1 cellular context compared by ENCODE assay signal in the genomic region with DNA sequence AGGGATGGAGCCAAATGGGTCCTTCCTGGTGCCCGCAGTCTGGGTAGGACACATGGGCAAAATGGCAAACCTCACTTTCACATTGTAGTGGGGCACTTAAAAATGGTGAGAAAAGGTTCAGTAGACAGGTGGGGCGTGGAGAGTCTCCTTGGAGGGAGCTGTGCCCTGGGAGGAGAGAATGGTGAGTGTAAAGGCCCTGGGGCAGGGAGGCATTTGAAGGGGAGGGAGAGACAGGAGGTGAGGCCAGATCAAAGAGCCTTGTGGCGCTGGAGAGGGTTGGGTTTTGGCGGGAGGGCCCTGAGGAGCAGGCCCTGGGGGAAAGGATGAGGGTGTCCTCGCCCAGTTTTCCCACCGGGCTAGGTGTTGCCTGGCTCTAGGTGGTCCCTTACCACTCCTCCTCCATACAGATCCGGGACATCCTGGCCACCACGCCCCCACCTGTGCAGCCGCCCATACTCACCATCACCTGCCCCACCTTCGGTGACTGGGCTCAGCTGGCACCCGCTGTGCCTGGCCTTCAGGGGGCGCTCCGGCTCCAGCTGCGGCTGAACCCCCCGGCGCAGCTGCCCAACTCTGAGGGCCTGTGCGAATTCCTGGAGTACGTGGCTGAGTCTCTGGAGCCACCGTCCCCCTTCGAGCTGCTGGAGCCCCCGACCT.
TF ChIP-seq lines count a peak whose summit lies in the region.

No MANE protein-coding gene starts in this region.

TF ChIP-seq in K562, 482 proteins besides CTCF, POLR2A, EP300 and RAD21 (continues in another document):
- TF ChIP-seq SRSF7 (optimal IDR thresholded peaks at IDR 0.05; ENCODE audit: low read depth, low read length) (no peak), ZKSCAN3 (CRISPR knock-in tag; IDR thresholded peaks at IDR 0.05) (no peak), NFE2 (IDR thresholded peaks at IDR 0.05; ENCODE audit: low read depth) (no peak), CAMTA2 (CRISPR knock-in tag; conservative IDR thresholded peaks at IDR 0.05) (no peak), RAD51 (IDR thresholded peaks at IDR 0.05; ENCODE audit: borderline replicate concordance, low read depth) (no peak), ZNF431 (CRISPR knock-in tag; IDR thresholded peaks at IDR 0.05) (no peak), BRF1 (IDR thresholded peaks at IDR 0.05; ENCODE audit: borderline replicate concordance, extremely low read depth, insufficient read length) (no peak), RBM22 (IDR thresholded peaks at IDR 0.05; ENCODE audit: low read depth, low read length, poor library complexity, severe bottlenecking) (peak; percentile 9), YY1 (IDR thresholded peaks at IDR 0.05; ENCODE audit: borderline replicate concordance in 1 of 3, control insufficient read depth in 1 of 3, extremely low read depth in 1 of 3, insufficient read depth in 3 of 3, insufficient read length in 1 of 3, insufficient replicate concordance in 2 of 3, low read depth in 1 of 3, low read length in 2 of 3) (no peak), ZNF707 (CRISPR knock-in tag; conservative IDR thresholded peaks at IDR 0.05) (no peak), MYNN (IDR thresholded peaks at IDR 0.05) (no peak), MYNN (CRISPR knock-in tag; IDR thresholded peaks at IDR 0.05) (no peak), HMGN3 (IDR thresholded peaks at IDR 0.05; ENCODE audit: borderline replicate concordance, extremely low read depth, insufficient read length, low read depth, low read length) (peak; percentile 24), PHB2 (IDR thresholded peaks at IDR 0.05; ENCODE audit: low read depth) (no peak), PYGO2 (tag; IDR thresholded peaks at IDR 0.05) (no peak), CBFA2T2 (conservative IDR thresholded peaks at IDR 0.05) (no peak), SMARCB1 (IDR thresholded peaks at IDR 0.05; ENCODE audit: insufficient read length, low read depth) (no peak), RB1 (IDR thresholded peaks at IDR 0.05; ENCODE audit: low read depth) (0 out of 2 replicates have a peak, but pooled peaks have one; percentile 20), POLR3G (IDR thresholded peaks at IDR 0.05; ENCODE audit: extremely low read depth, insufficient read length, insufficient replicate concordance) (no peak), ZNF445 (CRISPR knock-in tag; IDR thresholded peaks at IDR 0.05; ENCODE audit: low read depth) (no peak), ZNF695 (CRISPR knock-in tag; IDR thresholded peaks at IDR 0.05) (no peak), STAG1 (CRISPR knock-in tag; IDR thresholded peaks at IDR 0.05; ENCODE audit: borderline replicate concordance) (peak; percentile 35; the same call in 1 of the 2 replicates), ZNF76 (CRISPR knock-in tag; IDR thresholded peaks at IDR 0.05; ENCODE audit: borderline replicate concordance) (no peak)
- TF ChIP-seq, protein P1, sequence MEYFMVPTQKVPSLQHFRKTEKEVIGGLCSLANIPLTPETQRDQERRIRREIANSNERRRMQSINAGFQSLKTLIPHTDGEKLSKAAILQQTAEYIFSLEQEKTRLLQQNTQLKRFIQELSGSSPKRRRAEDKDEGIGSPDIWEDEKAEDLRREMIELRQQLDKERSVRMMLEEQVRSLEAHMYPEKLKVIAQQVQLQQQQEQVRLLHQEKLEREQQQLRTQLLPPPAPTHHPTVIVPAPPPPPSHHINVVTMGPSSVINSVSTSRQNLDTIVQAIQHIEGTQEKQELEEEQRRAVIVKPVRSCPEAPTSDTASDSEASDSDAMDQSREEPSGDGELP (CRISPR knock-in tag; IDR thresholded peaks at IDR 0.05; ENCODE audit: borderline replicate concordance) = peak; percentile 56; the same call in 1 of the 2 replicates
- TF ChIP-seq, protein P2, sequence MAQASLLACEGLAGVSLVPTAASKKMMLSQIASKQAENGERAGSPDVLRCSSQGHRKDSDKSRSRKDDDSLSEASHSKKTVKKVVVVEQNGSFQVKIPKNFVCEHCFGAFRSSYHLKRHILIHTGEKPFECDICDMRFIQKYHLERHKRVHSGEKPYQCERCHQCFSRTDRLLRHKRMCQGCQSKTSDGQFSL (CRISPR knock-in tag; IDR thresholded peaks at IDR 0.05) = 0 out of 2 replicates have a peak, but pooled peaks have one; percentile 50
- TF ChIP-seq, protein P2 (tag; IDR thresholded peaks at IDR 0.05) = no peak
- TF ChIP-seq, protein P3, sequence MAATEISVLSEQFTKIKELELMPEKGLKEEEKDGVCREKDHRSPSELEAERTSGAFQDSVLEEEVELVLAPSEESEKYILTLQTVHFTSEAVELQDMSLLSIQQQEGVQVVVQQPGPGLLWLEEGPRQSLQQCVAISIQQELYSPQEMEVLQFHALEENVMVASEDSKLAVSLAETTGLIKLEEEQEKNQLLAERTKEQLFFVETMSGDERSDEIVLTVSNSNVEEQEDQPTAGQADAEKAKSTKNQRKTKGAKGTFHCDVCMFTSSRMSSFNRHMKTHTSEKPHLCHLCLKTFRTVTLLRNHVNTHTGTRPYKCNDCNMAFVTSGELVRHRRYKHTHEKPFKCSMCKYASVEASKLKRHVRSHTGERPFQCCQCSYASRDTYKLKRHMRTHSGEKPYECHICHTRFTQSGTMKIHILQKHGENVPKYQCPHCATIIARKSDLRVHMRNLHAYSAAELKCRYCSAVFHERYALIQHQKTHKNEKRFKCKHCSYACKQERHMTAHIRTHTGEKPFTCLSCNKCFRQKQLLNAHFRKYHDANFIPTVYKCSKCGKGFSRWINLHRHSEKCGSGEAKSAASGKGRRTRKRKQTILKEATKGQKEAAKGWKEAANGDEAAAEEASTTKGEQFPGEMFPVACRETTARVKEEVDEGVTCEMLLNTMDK (IDR thresholded peaks at IDR 0.05; ENCODE audit: borderline replicate concordance, insufficient read depth, low read depth, low read length, poor library complexity, severe bottlenecking) = peak; percentile 54
- TF ChIP-seq, protein P4, sequence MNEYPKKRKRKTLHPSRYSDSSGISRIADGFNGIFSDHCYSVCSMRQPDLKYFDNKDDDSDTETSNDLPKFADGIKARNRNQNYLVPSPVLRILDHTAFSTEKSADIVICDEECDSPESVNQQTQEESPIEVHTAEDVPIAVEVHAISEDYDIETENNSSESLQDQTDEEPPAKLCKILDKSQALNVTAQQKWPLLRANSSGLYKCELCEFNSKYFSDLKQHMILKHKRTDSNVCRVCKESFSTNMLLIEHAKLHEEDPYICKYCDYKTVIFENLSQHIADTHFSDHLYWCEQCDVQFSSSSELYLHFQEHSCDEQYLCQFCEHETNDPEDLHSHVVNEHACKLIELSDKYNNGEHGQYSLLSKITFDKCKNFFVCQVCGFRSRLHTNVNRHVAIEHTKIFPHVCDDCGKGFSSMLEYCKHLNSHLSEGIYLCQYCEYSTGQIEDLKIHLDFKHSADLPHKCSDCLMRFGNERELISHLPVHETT (CRISPR knock-in tag; conservative IDR thresholded peaks at IDR 0.05 in 1 of 2, IDR thresholded peaks at IDR 0.05 in 1 of 2) = no peak
- TF ChIP-seq, protein P5, sequence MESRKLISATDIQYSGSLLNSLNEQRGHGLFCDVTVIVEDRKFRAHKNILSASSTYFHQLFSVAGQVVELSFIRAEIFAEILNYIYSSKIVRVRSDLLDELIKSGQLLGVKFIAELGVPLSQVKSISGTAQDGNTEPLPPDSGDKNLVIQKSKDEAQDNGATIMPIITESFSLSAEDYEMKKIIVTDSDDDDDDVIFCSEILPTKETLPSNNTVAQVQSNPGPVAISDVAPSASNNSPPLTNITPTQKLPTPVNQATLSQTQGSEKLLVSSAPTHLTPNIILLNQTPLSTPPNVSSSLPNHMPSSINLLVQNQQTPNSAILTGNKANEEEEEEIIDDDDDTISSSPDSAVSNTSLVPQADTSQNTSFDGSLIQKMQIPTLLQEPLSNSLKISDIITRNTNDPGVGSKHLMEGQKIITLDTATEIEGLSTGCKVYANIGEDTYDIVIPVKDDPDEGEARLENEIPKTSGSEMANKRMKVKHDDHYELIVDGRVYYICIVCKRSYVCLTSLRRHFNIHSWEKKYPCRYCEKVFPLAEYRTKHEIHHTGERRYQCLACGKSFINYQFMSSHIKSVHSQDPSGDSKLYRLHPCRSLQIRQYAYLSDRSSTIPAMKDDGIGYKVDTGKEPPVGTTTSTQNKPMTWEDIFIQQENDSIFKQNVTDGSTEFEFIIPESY (CRISPR knock-in tag; IDR thresholded peaks at IDR 0.05) = peak; percentile 65
- TF ChIP-seq, protein P6, sequence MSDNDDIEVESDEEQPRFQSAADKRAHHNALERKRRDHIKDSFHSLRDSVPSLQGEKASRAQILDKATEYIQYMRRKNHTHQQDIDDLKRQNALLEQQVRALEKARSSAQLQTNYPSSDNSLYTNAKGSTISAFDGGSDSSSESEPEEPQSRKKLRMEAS (CRISPR knock-in tag; IDR thresholded peaks at IDR 0.05) = no peak
- TF ChIP-seq, protein P7, sequence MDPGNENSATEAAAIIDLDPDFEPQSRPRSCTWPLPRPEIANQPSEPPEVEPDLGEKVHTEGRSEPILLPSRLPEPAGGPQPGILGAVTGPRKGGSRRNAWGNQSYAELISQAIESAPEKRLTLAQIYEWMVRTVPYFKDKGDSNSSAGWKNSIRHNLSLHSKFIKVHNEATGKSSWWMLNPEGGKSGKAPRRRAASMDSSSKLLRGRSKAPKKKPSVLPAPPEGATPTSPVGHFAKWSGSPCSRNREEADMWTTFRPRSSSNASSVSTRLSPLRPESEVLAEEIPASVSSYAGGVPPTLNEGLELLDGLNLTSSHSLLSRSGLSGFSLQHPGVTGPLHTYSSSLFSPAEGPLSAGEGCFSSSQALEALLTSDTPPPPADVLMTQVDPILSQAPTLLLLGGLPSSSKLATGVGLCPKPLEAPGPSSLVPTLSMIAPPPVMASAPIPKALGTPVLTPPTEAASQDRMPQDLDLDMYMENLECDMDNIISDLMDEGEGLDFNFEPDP (CRISPR knock-in tag; IDR thresholded peaks at IDR 0.05) = no peak
- TF ChIP-seq, protein P8, sequence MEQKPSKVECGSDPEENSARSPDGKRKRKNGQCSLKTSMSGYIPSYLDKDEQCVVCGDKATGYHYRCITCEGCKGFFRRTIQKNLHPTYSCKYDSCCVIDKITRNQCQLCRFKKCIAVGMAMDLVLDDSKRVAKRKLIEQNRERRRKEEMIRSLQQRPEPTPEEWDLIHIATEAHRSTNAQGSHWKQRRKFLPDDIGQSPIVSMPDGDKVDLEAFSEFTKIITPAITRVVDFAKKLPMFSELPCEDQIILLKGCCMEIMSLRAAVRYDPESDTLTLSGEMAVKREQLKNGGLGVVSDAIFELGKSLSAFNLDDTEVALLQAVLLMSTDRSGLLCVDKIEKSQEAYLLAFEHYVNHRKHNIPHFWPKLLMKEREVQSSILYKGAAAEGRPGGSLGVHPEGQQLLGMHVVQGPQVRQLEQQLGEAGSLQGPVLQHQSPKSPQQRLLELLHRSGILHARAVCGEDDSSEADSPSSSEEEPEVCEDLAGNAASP (IDR thresholded peaks at IDR 0.05) = no peak
- TF ChIP-seq, protein P9, sequence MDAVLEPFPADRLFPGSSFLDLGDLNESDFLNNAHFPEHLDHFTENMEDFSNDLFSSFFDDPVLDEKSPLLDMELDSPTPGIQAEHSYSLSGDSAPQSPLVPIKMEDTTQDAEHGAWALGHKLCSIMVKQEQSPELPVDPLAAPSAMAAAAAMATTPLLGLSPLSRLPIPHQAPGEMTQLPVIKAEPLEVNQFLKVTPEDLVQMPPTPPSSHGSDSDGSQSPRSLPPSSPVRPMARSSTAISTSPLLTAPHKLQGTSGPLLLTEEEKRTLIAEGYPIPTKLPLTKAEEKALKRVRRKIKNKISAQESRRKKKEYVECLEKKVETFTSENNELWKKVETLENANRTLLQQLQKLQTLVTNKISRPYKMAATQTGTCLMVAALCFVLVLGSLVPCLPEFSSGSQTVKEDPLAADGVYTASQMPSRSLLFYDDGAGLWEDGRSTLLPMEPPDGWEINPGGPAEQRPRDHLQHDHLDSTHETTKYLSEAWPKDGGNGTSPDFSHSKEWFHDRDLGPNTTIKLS (IDR thresholded peaks at IDR 0.05; ENCODE audit: borderline replicate concordance, low read depth) = no peak
- TF ChIP-seq, protein P10, sequence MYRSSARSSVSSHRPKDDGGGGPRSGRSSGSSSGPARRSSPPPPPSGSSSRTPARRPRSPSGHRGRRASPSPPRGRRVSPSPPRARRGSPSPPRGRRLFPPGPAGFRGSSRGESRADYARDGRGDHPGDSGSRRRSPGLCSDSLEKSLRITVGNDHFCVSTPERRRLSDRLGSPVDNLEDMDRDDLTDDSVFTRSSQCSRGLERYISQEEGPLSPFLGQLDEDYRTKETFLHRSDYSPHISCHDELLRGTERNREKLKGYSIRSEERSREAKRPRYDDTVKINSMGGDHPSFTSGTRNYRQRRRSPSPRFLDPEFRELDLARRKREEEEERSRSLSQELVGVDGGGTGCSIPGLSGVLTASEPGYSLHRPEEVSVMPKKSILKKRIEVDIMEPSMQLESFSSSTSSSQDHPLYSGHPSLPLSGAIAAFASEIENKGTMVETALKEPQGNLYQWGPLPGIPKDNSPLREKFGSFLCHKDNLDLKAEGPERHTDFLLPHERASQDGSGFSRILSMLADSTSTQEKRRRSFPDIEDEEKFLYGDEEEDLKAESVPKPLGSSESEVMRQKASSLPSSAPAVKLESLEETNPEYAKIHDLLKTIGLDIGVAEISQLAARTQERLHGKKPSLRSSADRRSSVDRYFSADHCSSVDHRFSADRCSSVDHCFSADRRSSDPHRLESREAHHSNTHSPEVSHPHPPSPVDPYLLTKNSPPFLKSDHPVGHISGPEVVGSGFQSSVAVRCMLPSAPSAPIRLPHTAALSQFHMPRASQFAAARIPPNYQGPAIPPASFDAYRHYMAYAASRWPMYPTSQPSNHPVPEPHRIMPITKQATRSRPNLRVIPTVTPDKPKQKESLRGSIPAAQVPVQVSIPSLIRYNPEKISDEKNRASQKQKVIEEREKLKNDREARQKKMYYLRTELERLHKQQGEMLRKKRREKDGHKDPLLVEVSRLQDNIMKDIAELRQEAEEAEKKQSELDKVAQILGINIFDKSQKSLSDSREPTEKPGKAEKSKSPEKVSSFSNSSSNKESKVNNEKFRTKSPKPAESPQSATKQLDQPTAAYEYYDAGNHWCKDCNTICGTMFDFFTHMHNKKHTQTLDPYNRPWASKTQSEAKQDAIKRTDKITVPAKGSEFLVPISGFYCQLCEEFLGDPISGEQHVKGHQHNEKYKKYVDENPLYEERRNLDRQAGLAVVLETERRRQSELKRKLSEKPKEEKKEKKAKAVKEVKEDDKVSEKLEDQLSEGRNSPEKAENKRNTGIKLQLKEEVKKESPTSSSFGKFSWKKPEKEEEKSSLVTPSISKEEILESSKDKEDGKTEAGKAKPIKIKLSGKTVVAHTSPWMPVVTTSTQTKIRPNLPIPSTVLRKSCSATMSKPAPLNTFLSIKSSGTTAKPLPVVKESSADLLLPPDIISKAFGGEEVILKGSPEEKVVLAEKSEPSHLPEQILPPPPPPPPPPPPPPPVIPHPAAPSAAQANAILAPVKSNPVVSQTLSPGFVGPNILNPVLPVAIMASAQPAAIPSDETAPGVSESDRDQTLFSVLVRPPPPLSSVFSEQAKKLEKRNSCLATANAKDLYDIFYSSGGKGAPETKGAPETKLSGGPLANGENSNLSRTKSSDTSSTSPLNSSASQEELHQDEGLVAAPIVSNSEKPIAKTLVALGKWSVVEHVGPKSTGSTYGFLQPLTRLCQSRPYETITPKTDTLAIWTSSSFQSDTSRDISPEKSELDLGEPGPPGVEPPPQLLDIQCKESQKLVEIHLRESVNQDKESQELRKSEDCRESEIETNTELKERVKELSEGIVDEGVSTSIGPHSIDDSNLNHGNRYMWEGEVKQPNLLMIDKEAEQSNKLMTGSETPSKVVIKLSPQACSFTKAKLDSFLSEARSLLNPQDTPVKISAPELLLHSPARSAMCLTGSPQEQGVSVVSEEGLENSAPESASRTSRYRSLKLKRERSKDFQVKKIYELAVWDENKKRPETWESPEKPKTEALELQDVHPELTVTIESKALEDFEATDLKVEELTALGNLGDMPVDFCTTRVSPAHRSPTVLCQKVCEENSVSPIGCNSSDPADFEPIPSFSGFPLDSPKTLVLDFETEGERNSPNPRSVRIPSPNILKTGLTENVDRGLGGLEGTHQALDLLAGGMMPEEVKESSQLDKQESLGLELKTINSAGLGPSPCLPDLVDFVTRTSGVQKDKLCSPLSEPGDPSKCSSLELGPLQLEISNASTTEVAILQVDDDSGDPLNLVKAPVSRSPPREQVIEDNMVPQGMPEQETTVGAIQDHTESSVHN (IDR thresholded peaks at IDR 0.05; ENCODE audit: borderline replicate concordance in 1 of 2, low read depth in 1 of 2) = no peak
